In the genomic region with DNA sequence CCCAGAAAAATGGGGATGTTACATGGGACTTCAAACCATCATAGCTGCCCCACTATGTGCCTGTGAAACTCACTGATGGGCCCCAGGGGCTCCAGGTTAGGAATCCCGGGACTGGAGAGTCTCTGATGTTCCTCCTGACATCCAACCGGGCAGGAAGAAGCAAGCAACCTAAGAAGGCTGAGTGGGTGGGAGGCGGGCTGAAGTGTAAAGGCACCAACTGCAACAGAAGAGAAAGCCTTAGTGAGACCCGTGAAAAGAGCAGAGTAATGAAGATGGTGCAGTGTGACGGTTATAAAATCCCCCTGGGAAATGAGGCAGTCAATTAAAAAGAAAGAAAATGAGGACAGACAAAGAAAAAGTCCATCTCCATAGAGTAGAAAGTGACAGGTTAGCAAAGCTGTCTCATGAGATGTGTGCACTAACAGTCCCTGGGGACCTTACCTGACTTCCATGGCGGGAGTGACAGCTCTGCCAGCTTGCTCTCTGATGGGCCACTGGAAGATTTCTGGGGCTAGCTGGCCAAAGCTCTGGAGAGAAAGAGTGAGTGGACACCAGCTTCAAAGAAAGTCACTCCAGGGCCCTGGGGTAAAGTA, we compare ENCODE assay signal across 1 cellular context.
TF ChIP-seq lines count a peak whose summit lies in the region.

No MANE protein-coding gene starts in this region.

TF ChIP-seq in GM23338, 12 proteins besides CTCF, POLR2A, EP300 and RAD21:
- TF ChIP-seq, protein P1, sequence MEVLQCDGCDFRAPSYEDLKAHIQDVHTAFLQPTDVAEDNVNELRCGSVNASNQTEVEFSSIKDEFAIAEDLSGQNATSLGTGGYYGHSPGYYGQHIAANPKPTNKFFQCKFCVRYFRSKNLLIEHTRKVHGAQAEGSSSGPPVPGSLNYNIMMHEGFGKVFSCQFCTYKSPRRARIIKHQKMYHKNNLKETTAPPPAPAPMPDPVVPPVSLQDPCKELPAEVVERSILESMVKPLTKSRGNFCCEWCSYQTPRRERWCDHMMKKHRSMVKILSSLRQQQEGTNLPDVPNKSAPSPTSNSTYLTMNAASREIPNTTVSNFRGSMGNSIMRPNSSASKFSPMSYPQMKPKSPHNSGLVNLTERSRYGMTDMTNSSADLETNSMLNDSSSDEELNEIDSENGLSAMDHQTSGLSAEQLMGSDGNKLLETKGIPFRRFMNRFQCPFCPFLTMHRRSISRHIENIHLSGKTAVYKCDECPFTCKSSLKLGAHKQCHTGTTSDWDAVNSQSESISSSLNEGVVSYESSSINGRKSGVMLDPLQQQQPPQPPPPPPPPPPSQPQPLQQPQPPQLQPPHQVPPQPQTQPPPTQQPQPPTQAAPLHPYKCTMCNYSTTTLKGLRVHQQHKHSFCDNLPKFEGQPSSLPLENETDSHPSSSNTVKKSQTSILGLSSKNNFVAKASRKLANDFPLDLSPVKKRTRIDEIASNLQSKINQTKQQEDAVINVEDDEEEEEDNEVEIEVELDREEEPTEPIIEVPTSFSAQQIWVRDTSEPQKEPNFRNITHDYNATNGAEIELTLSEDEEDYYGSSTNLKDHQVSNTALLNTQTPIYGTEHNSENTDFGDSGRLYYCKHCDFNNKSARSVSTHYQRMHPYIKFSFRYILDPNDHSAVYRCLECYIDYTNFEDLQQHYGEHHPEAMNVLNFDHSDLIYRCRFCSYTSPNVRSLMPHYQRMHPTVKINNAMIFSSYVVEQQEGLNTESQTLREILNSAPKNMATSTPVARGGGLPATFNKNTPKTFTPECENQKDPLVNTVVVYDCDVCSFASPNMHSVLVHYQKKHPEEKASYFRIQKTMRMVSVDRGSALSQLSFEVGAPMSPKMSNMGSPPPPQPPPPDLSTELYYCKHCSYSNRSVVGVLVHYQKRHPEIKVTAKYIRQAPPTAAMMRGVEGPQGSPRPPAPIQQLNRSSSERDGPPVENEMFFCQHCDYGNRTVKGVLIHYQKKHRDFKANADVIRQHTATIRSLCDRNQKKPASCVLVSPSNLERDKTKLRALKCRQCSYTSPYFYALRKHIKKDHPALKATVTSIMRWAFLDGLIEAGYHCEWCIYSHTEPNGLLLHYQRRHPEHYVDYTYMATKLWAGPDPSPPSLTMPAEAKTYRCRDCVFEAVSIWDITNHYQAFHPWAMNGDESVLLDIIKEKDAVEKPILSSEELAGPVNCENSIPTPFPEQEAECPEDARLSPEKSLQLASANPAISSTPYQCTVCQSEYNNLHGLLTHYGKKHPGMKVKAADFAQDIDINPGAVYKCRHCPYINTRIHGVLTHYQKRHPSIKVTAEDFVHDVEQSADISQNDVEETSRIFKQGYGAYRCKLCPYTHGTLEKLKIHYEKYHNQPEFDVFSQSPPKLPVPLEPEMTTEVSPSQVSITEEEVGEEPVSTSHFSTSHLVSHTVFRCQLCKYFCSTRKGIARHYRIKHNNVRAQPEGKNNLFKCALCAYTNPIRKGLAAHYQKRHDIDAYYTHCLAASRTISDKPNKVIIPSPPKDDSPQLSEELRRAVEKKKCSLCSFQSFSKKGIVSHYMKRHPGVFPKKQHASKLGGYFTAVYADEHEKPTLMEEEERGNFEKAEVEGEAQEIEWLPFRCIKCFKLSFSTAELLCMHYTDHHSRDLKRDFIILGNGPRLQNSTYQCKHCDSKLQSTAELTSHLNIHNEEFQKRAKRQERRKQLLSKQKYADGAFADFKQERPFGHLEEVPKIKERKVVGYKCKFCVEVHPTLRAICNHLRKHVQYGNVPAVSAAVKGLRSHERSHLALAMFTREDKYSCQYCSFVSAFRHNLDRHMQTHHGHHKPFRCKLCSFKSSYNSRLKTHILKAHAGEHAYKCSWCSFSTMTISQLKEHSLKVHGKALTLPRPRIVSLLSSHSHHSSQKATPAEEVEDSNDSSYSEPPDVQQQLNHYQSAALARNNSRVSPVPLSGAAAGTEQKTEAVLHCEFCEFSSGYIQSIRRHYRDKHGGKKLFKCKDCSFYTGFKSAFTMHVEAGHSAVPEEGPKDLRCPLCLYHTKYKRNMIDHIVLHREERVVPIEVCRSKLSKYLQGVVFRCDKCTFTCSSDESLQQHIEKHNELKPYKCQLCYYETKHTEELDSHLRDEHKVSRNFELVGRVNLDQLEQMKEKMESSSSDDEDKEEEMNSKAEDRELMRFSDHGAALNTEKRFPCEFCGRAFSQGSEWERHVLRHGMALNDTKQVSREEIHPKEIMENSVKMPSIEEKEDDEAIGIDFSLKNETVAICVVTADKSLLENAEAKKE (CRISPR knock-in tag; IDR thresholded peaks at IDR 0.05), result no peak
- TF ChIP-seq STAT1 (IDR thresholded peaks at IDR 0.05; ENCODE audit: unreplicated experiment) (no peak), NANOG (IDR thresholded peaks at IDR 0.05; ENCODE audit: borderline replicate concordance) (no peak), JUNB (IDR thresholded peaks at IDR 0.05; ENCODE audit: unreplicated experiment) (no peak)
- TF ChIP-seq, protein P2, sequence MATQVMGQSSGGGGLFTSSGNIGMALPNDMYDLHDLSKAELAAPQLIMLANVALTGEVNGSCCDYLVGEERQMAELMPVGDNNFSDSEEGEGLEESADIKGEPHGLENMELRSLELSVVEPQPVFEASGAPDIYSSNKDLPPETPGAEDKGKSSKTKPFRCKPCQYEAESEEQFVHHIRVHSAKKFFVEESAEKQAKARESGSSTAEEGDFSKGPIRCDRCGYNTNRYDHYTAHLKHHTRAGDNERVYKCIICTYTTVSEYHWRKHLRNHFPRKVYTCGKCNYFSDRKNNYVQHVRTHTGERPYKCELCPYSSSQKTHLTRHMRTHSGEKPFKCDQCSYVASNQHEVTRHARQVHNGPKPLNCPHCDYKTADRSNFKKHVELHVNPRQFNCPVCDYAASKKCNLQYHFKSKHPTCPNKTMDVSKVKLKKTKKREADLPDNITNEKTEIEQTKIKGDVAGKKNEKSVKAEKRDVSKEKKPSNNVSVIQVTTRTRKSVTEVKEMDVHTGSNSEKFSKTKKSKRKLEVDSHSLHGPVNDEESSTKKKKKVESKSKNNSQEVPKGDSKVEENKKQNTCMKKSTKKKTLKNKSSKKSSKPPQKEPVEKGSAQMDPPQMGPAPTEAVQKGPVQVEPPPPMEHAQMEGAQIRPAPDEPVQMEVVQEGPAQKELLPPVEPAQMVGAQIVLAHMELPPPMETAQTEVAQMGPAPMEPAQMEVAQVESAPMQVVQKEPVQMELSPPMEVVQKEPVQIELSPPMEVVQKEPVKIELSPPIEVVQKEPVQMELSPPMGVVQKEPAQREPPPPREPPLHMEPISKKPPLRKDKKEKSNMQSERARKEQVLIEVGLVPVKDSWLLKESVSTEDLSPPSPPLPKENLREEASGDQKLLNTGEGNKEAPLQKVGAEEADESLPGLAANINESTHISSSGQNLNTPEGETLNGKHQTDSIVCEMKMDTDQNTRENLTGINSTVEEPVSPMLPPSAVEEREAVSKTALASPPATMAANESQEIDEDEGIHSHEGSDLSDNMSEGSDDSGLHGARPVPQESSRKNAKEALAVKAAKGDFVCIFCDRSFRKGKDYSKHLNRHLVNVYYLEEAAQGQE (IDR thresholded peaks at IDR 0.05; ENCODE audit: unreplicated experiment), result no peak
